8 cellular contexts compared by ENCODE assay signal in genomic region chr14:45253754-45254300, GRCh38. TPM values are rescaled to one million over a fixed set of nuclear protein-coding genes. Genes with fewer than 3 reads are reported as not detected.
DNase-seq lines count a peak whose midpoint lies in the region; ATAC-seq and TF ChIP-seq lines count a peak whose summit lies in the region.

No MANE protein-coding gene starts in this region.

- peaks cover 16% of the 10 kb centered on the region for H3K9me3 Mint-ChIP-seq in CD4-positive, alpha-beta T cell
- H3K9me3 Mint-ChIP-seq in immature natural killer cell, result peaks cover 4 to 23% (median 11%) of the 10 kb centered on the region in 6 donors
- peaks cover 8% of the 10 kb centered on the region for H3K9me3 Mint-ChIP-seq in stimulated activated memory B cell treated with anti-CD40 and anti-IgM and Interleukin-4, amounts not matched to agents 10 μg/mL and 1 μg/mL and 100 μg/mL, for 72 hours

- H3K4me3 Mint-ChIP-seq in CD4-positive, alpha-beta T cell, result peak overlapping the region; percentile 95
- peak overlapping the region; percentile 91 to 98 (median 94) for H3K4me3 Mint-ChIP-seq in immature natural killer cell
- H3K4me3 Mint-ChIP-seq in stimulated activated memory B cell treated with anti-CD40 and anti-IgM and Interleukin-4, amounts not matched to agents 10 μg/mL and 1 μg/mL and 100 μg/mL, for 72 hours, result peak overlapping the region; percentile 93

- POLR2A ChIA-PET in CD4-positive, alpha-beta T cell (lab: Charles Lee), result interaction anchor here (0.7 to 2.8 kb wide), 11 partner anchors 10 to 357 kb away, joined by 3 to 38 read pairs (median 5); partner anchors contain the start of genes FKBP3, KLHL28, PRPF39 and TOGARAM1

- H3K27me3 Mint-ChIP-seq in CD4-positive, alpha-beta T cell, result no peaks in the 10 kb centered on the region
- peaks cover 5 to 9% (median 8%) of the 10 kb centered on the region in 3 donors for H3K27me3 Mint-ChIP-seq in immature natural killer cell (ENCODE audit: low read depth in 3 of 3)
- H3K27me3 Mint-ChIP-seq in stimulated activated memory B cell treated with anti-CD40 and anti-IgM and Interleukin-4, amounts not matched to agents 10 μg/mL and 1 μg/mL and 100 μg/mL, for 72 hours, result no peaks in the 10 kb centered on the region

- peak overlapping the region; percentile 95 for H3K27ac Mint-ChIP-seq in CD4-positive, alpha-beta T cell
- H3K27ac Mint-ChIP-seq in immature natural killer cell, result peak overlapping the region; percentile 93 to 98 (median 96)
- H3K27ac Mint-ChIP-seq in stimulated activated memory B cell treated with anti-CD40 and anti-IgM and Interleukin-4, amounts not matched to agents 10 μg/mL and 1 μg/mL and 100 μg/mL, for 72 hours, result peak overlapping the region; percentile 94

- TF ChIP-seq CTCF in CD4-positive, alpha-beta T cell (IDR thresholded peaks at IDR 0.05), result no peak
- no peak for TF ChIP-seq CTCF in astrocyte of the cerebellum (IDR thresholded peaks at IDR 0.05; ENCODE audit: low read depth, low read length, missing control alignments)

- peak overlapping the region; percentile 84 for H3K4me3 ChIP-seq in astrocyte of the cerebellum (ENCODE audit: low read depth, low read length)

- DNase-seq in CD4-positive, alpha-beta T cell, result peak in 1 of 10 experiments; percentile 7
- DNase-seq in astrocyte of the cerebellum (ENCODE audit: low read depth) (no peak), immature natural killer cell (peak in 1 of 3 donors; percentile 15), NCI-H446 treated with DMSO at 0.1 percent for 48 hours (lab: John Stamatoyannopoulos, UW) (no peak), NCI-H128 (lab: John Stamatoyannopoulos, UW; ENCODE audit: unreplicated experiment) (no peak), NCI-H526 (lab: John Stamatoyannopoulos, UW) (no peak)

- no peak for ATAC-seq in CD4-positive, alpha-beta T cell (ENCODE audit: poor library complexity)
- ATAC-seq in stimulated activated memory B cell treated with anti-CD40 and anti-IgM and Interleukin-4, amounts not matched to agents 10 μg/mL and 1 μg/mL and 100 μg/mL, for 72 hours, result no peak

- H3K27me3 ChIP-seq in CD4-positive, alpha-beta T cell (ENCODE audit: control insufficient read depth, insufficient read depth, low read length), result no peaks in the 10 kb centered on the region

- intact Hi-C loops in CD4-positive, alpha-beta T cell (cut with DNase I, micrococcal nuclease), result loop anchor here (1.0 to 5.0 kb wide), 6 partner anchors 120 to 357 kb away; partner anchors contain the start of genes PRPF39 (in 2 of the 2), TOGARAM1 (in 2 of the 2) and FKBP3 (in 1 of the 2)

- H3K36me3 Mint-ChIP-seq in CD4-positive, alpha-beta T cell (ENCODE audit: low read depth), result peaks cover 18% of the 10 kb centered on the region
- peaks cover 5 to 8% (median 5%) of the 10 kb centered on the region in 3 donors for H3K36me3 Mint-ChIP-seq in immature natural killer cell
- H3K36me3 Mint-ChIP-seq in stimulated activated memory B cell treated with anti-CD40 and anti-IgM and Interleukin-4, amounts not matched to agents 10 μg/mL and 1 μg/mL and 100 μg/mL, for 72 hours, result no peaks in the 10 kb centered on the region

- peak overlapping the region; percentile 69 for H3K27ac ChIP-seq in CD4-positive, alpha-beta T cell (ENCODE audit: low read depth, low read length)
- H3K27ac ChIP-seq in KOPT-K1 (ENCODE audit: low read depth, low read length, poor library complexity, severe bottlenecking), result peak overlapping the region; percentile 63

- peaks cover 17% of the 10 kb centered on the region for H3K9me3 ChIP-seq in CD4-positive, alpha-beta T cell (ENCODE audit: control insufficient read depth, low read length)
- peaks cover 14% of the 10 kb centered on the region for H3K9me3 ChIP-seq in KOPT-K1 (ENCODE audit: insufficient read depth, low read length, poor library complexity, severe bottlenecking)

- in situ Hi-C loops in astrocyte of the cerebellum (cut with HindIII; ENCODE audit: low sequenced_read_pairs), result loop anchor here (25.0 kb wide), 1 partner anchor 342 kb away; no protein-coding TSS in a partner anchor

- CTCF ChIA-PET in CD4-positive, alpha-beta T cell (lab: Charles Lee), result interaction anchor here (0.6 to 1.8 kb wide), 15 partner anchors 8 to 357 kb away, joined by 3 to 15 read pairs (median 4); partner anchors contain the start of genes FANCM, FKBP3, KLHL28 and TOGARAM1

- no peaks in the 10 kb centered on the region for H3K36me3 ChIP-seq in KOPT-K1 (ENCODE audit: insufficient read depth, low read length)

- H3K4me1 Mint-ChIP-seq in CD4-positive, alpha-beta T cell (ENCODE audit: low read depth), result peaks cover 28% of the 10 kb centered on the region
- H3K4me1 Mint-ChIP-seq in immature natural killer cell, result peaks cover 35 to 44% of the 10 kb centered on the region in 2 donors
- peaks cover 17% of the 10 kb centered on the region for H3K4me1 Mint-ChIP-seq in stimulated activated memory B cell treated with anti-CD40 and anti-IgM and Interleukin-4, amounts not matched to agents 10 μg/mL and 1 μg/mL and 100 μg/mL, for 72 hours

RNA-seq across cellular contexts. Expression of gene MIS18BP1, which starts 0.8 kb away (rescaled TPM):
- 10 to 100 TPM; 20.1 to 20.3 TPM for total RNA-seq in CD4-positive, alpha-beta T cell
- polyA plus RNA-seq in immature natural killer cell, result 10 to 100 TPM in 2 of 3 donors, 1 to 10 TPM in 1; 9.7 to 31.9 (median 22.4) TPM
